In the genomic region with DNA sequence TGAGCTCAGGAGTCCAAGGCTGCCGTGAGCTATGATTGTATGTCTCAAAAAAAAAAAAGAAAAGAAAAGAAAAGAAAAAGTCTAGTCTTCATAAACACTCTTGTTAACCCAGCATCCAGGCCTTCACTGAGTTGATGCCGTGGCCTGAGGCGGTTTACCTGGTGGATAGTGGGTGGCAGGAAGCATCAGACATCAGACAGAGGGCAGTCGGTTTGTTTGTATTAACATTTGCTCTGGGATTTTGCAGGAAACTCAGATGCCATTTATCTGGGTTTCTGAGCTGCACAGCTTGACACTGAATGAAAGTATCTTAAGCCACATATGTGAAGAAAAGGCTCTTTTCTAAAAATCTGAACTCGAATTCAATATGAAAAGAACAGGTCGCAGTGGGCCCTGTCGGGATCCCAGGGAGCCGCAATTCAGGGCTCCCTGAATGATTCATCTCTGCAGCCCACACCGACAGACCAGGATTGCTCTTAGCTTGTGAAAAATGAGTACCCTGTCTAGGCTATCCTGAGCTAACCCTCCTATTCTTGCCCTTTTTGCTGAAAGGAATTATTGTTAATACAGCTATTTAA, we compare ENCODE assay signal across 8 cellular contexts. TPM values are rescaled to one million over a fixed set of nuclear protein-coding genes. Genes with fewer than 3 reads are reported as not detected.
DNase-seq lines count a peak whose midpoint lies in the region; ATAC-seq and TF ChIP-seq lines count a peak whose summit lies in the region.

No MANE protein-coding gene starts in this region.

- peaks cover 17% of the 10 kb centered on the region for H3K4me1 ChIP-seq in SJCRH30

- H3K27ac ChIP-seq in SJCRH30, result peak overlapping the region; percentile 82; the same call in 1 of the 2 replicates

- DNase-seq in NCI-H1092 treated with DMSO at 0.1 percent for 48 hours (lab: John Stamatoyannopoulos, UW), result peak; percentile 63
- DNase-seq in NCI-H1092 (lab: John Stamatoyannopoulos, UW), result no peak
- DNase-seq in SJCRH30, result peak in 1 of 2 experiments; percentile 39
- no peak for DNase-seq in epithelial cell of proximal tubule (ENCODE audit: low read depth)
- no peak for DNase-seq in retinal pigment epithelial cell (ENCODE audit: low read depth)
- DNase-seq in OCI-M2 (lab: John Stamatoyannopoulos, UW; ENCODE audit: unreplicated experiment), result no peak
- DNase-seq in T-helper 9 cell, result no peak

- TF ChIP-seq CTCF in epithelial cell of proximal tubule (conservative IDR thresholded peaks at IDR 0.05; ENCODE audit: low read depth, low read length) (no peak), retinal pigment epithelial cell (conservative IDR thresholded peaks at IDR 0.05; ENCODE audit: low read depth, low read length) (no peak)

- H3K36me3 ChIP-seq in SJCRH30, result 0 out of 2 replicates have a peak, but pooled peaks cover 1% of the 10 kb centered on the region

- no peak for ATAC-seq in GM19395 (IDR thresholded peaks at IDR 0.05; ENCODE audit: unreplicated experiment)

- H3K4me3 ChIP-seq in SJCRH30, result peak overlapping the region; percentile 78
- peak overlapping the region; percentile 71 for H3K4me3 ChIP-seq in epithelial cell of proximal tubule (ENCODE audit: low read depth, low read length)
- peak overlapping the region; percentile 59 for H3K4me3 ChIP-seq in retinal pigment epithelial cell (ENCODE audit: low read length)

- H3K27me3 ChIP-seq in SJCRH30, result no peaks in the 10 kb centered on the region

- H3K9me3 ChIP-seq in SJCRH30 (replicated peaks), result no peaks in the 10 kb centered on the region

RNA-seq across cellular contexts. Expression of a gene that starts 1.1 kb away (rescaled TPM):
- total RNA-seq in SJCRH30 (2014; rRNA removed; shearing (Covaris generic)), result 13.5 and 14.4 TPM in 2 replicates
- total RNA-seq in epithelial cell of proximal tubule, result 33.1 and 40.7 TPM in 2 replicates

RNA-seq across cellular contexts. Expression of a gene that starts 56.8 kb away (rescaled TPM):
- total RNA-seq in SJCRH30 (2014; rRNA removed; shearing (Covaris generic)), result not detected in 2 replicates
- not detected in 2 replicates for total RNA-seq in epithelial cell of proximal tubule
